ENCODE assay signal across 15 cellular contexts in the genomic region with DNA sequence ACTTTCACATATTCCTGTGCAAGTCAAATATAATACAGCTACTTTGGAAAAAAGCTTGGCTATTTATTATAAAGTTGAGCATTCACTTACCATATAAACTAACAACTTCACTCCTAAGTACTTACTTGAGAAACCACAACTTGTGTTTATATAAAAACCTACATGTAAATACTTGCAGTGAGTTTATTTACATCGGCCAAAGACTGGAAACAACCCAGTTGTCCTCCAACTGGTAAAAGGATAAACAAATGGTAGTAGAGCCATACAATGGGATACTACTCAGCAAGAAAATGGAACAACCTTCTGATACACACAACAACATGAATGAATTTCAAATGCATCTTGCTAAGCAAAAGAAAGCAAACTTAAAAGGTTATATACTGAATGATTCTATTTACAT.
DNase-seq lines count a peak whose midpoint lies in the region; TF ChIP-seq lines count a peak whose summit lies in the region.
"Had no signal": no experiment of that assay in that cellular context is flagged by ENCODE, and none has a peak within 500 bp of the region (broad histone marks: within the 10 kb centered on the region; RNA-seq: fewer than 3 reads in every experiment).

No MANE protein-coding gene starts in this region.

- no peak for TF ChIP-seq POLR2A in breast epithelium (IDR thresholded peaks at IDR 0.05)

- no peak overlapping the region for H3K4me3 ChIP-seq in fibroblast of villous mesenchyme (ENCODE audit: low read depth, low read length)
- no peak overlapping the region for H3K4me3 ChIP-seq in breast epithelium
- H3K4me3 ChIP-seq: BLaER1, GM23338 had no signal

- no peaks in the 10 kb centered on the region for H3K36me3 ChIP-seq in breast epithelium
- H3K36me3 ChIP-seq: BLaER1 had no signal

- no peaks in the 10 kb centered on the region for H3K4me1 ChIP-seq in breast epithelium

- H3K27ac ChIP-seq in breast epithelium: no peak overlapping the region
- H3K27ac ChIP-seq: BLaER1 had no signal

- TF ChIP-seq CTCF in fibroblast of villous mesenchyme (IDR thresholded peaks at IDR 0.05; ENCODE audit: insufficient read depth, low read depth, low read length) (no peak), breast epithelium (IDR thresholded peaks at IDR 0.05) (no peak)

- no peaks in the 10 kb centered on the region for H3K9me3 ChIP-seq in breast epithelium

- intact Hi-C loops in breast epithelium (cut with DNase I; ENCODE audit: low total_unique reads): no loop called here

- H3K27me3 ChIP-seq in breast epithelium: no peaks in the 10 kb centered on the region
- H3K27me3 ChIP-seq: BLaER1 had no signal

- DNase-seq in DMS79 (lab: John Stamatoyannopoulos, UW): peak; percentile 91
- no peak for DNase-seq in DMS79 treated with DMSO at 0.1 percent for 48 hours (lab: John Stamatoyannopoulos, UW)
- DNase-seq in H4 (ENCODE audit: low spot score): peak; percentile 89
- peak; percentile 73 for DNase-seq in NCI-H526 treated with DMSO at 0.1 percent for 48 hours (lab: John Stamatoyannopoulos, UW)
- DNase-seq in fibroblast of villous mesenchyme (ENCODE audit: low read depth): peak; percentile 53
- no peak for DNase-seq in breast epithelium (ENCODE audit: low spot score in 2 of 2)
- no peak for DNase-seq in islet precursor cell
- DNase-seq in NCI-H524 treated with DMSO at 0.1 percent for 48 hours (lab: John Stamatoyannopoulos, UW): no peak
- DNase-seq: 8988T; CD4-positive, alpha-beta memory T cell; DMS153; GDM1; H9 had no signal

Comparison
In these comparisons a context has a peak if more than half of its experiments do, and no peak if none do; other contexts are left out.
1. DNase-seq: peak in DMS79 (single experiment), H4 (single experiment), NCI-H526 treated with DMSO at 0.1 percent for 48 hours (single experiment) and fibroblast of villous mesenchyme (single experiment); none in DMS79 treated with DMSO at 0.1 percent for 48 hours (single experiment), breast epithelium (0 of 2), islet precursor cell (single experiment) and NCI-H524 treated with DMSO at 0.1 percent for 48 hours (single experiment).